In the genomic region with DNA sequence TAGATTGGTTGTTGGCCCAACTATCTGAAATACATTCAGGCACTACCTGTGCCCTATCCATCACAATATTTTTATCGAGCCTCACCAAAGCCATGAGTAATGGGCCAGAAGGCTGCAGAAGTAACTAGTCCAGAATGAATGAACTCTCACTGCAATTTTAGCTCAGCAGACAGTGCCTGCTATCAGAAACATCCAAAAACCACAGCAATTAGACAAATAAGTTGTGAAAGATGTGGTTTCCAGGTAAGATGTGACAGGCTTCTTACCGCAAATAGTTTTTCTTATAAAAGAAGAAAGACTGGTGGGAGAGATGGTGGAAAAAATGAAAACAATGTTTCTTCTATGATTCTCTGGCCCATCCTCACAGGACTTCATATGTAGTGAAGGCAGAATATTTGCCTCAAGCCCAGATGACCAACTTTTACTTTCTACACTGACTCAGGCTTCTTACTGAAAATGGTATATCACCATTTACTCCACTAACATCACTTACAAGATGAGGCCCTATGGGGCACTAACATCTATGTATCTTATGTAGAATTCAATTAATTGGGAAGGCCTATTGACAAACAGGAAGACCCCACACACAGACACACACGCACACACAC, we compare ENCODE assay signal across 17 cellular contexts. TPM values are rescaled to one million over a fixed set of nuclear protein-coding genes. Genes with fewer than 3 reads are reported as not detected.
DNase-seq lines count a peak whose midpoint lies in the region; ATAC-seq lines count a peak whose summit lies in the region.
"Had no signal": no experiment of that assay in that cellular context is flagged by ENCODE, and none has a peak within 500 bp of the region (broad histone marks: within the 10 kb centered on the region; RNA-seq: fewer than 3 reads in every experiment).

No MANE protein-coding gene starts in this region.

- H3K4me3 Mint-ChIP-seq in activated naive CD4-positive, alpha-beta T cell treated with anti-CD3 and anti-CD28 coated beads, Interleukin-2, amount 50 U/mL, for 24 hours = peak overlapping the region; percentile 73
- peak overlapping the region; percentile 53 for H3K4me3 Mint-ChIP-seq in T-helper 17 cell
- peak overlapping the region; percentile 1 to 65 for H3K4me3 Mint-ChIP-seq in effector memory CD8-positive, alpha-beta T cell
- H3K4me3 Mint-ChIP-seq: activated B cell treated with CpG ODN at 0.5 μM for 24 hours, HFFc6 had no signal

- H3K36me3 Mint-ChIP-seq in activated naive CD4-positive, alpha-beta T cell treated with anti-CD3 and anti-CD28 coated beads, Interleukin-2, amount 50 U/mL, for 24 hours = peaks cover 6% of the 10 kb centered on the region
- H3K36me3 Mint-ChIP-seq in T-helper 17 cell (ENCODE audit: low read depth) = peaks cover 3% of the 10 kb centered on the region
- H3K36me3 Mint-ChIP-seq in effector memory CD8-positive, alpha-beta T cell (ENCODE audit: insufficient read depth) = peaks cover 9% of the 10 kb centered on the region

- H3K27ac ChIP-seq in substantia nigra (ENCODE audit: low read depth, low read length, poor library complexity, severe bottlenecking) = peak overlapping the region; percentile 75
- H3K27ac ChIP-seq: foreskin keratinocyte had no signal

- no peak for DNase-seq in activated naive CD4-positive, alpha-beta T cell treated with Interleukin-2 at 50 U/mL for 16 hours
- DNase-seq in T-helper 17 cell (no peak), substantia nigra (lab: John Stamatoyannopoulos, UW) (no peak), NCI-H1417 treated with DMSO at 0.1 percent for 48 hours (lab: John Stamatoyannopoulos, UW) (no peak), AG08395 (ENCODE audit: low spot score) (no peak), retina (no peak)
- no peak for DNase-seq in effector memory CD8-positive, alpha-beta T cell
- DNase-seq: activated B cell treated with CpG ODN at 0.5 μM for 24 hours, foreskin keratinocyte, HFFc6, KG1, NCI-H1436 treated with DMSO at 0.1 percent for 48 hours, NCI-H510A, SW 1271 had no signal

- H3K9me3 Mint-ChIP-seq in activated naive CD4-positive, alpha-beta T cell treated with anti-CD3 and anti-CD28 coated beads, Interleukin-2, amount 50 U/mL, for 24 hours = no peaks in the 10 kb centered on the region
- H3K9me3 Mint-ChIP-seq in effector memory CD8-positive, alpha-beta T cell = no peaks in the 10 kb centered on the region
- H3K9me3 Mint-ChIP-seq: activated B cell treated with CpG ODN at 0.5 μM for 24 hours, HFFc6 had no signal

- H3K27me3 Mint-ChIP-seq in activated naive CD4-positive, alpha-beta T cell treated with anti-CD3 and anti-CD28 coated beads, Interleukin-2, amount 50 U/mL, for 24 hours = no peaks in the 10 kb centered on the region
- no peaks in the 10 kb centered on the region for H3K27me3 Mint-ChIP-seq in T-helper 17 cell
- no peaks in the 10 kb centered on the region for H3K27me3 Mint-ChIP-seq in effector memory CD8-positive, alpha-beta T cell
- H3K27me3 Mint-ChIP-seq: activated B cell treated with CpG ODN at 0.5 μM for 24 hours had no signal

- ATAC-seq in T-helper 17 cell = peak; percentile 78
- peak; percentile 80 for ATAC-seq in effector memory CD8-positive, alpha-beta T cell (replicated peaks)
- ATAC-seq: foreskin keratinocyte had no signal

- peaks cover 75% of the 10 kb centered on the region for H3K4me1 Mint-ChIP-seq in activated naive CD4-positive, alpha-beta T cell treated with anti-CD3 and anti-CD28 coated beads, Interleukin-2, amount 50 U/mL, for 24 hours
- H3K4me1 Mint-ChIP-seq in T-helper 17 cell = peaks cover 53% of the 10 kb centered on the region
- H3K4me1 Mint-ChIP-seq in effector memory CD8-positive, alpha-beta T cell (ENCODE audit: low read depth in 2 of 2) = peaks cover 39 to 61% of the 10 kb centered on the region in 2 donors

- no peaks in the 10 kb centered on the region for H3K9me3 ChIP-seq in T-helper 17 cell (ENCODE audit: control insufficient read depth, low read length, poor library complexity, severe bottlenecking)

- H3K27ac Mint-ChIP-seq in activated naive CD4-positive, alpha-beta T cell treated with anti-CD3 and anti-CD28 coated beads, Interleukin-2, amount 50 U/mL, for 24 hours = peak overlapping the region; percentile 93
- H3K27ac Mint-ChIP-seq in T-helper 17 cell = peak overlapping the region; percentile 84
- peak overlapping the region; percentile 55 to 57 for H3K27ac Mint-ChIP-seq in effector memory CD8-positive, alpha-beta T cell
- H3K27ac Mint-ChIP-seq: HFFc6 had no signal

RNA-seq across cellular contexts. Expression of a gene that starts 9.8 kb away (rescaled TPM):
- total RNA-seq in T-helper 17 cell = 10 to 100 TPM; 71.0 to 72.1 TPM

RNA-seq across cellular contexts. Expression of a gene that starts 46.4 kb away (rescaled TPM):
- total RNA-seq in T-helper 17 cell = 10 to 100 TPM in 1 of 2 donors, 1 to 10 TPM in 1; 8.7 to 14.2 TPM

RNA-seq across cellular contexts. Expression of a gene that starts 48.1 kb away (rescaled TPM):
- total RNA-seq in T-helper 17 cell = not detected
- total RNA-seq: activated B cell treated with CpG ODN at 0.5 μM for 24 hours, cardiac septum, foreskin keratinocyte, HFFc6, lung had no signal
